Comparison of ENCODE assay signal across 1 cellular context in genomic region chr2:65319080-65319673, GRCh38.
TF ChIP-seq lines count a peak whose summit lies in the region.

No MANE protein-coding gene starts in this region.

TF ChIP-seq in A549, 52 proteins besides CTCF, POLR2A, EP300 and RAD21 (continued from another document):
- TF ChIP-seq USF2 (IDR thresholded peaks at IDR 0.05) (no peak), JUNB (IDR thresholded peaks at IDR 0.05) (no peak), HOXA7 (CRISPR knock-in tag; IDR thresholded peaks at IDR 0.05) (no peak), CHD4 (IDR thresholded peaks at IDR 0.05; ENCODE audit: borderline replicate concordance) (no peak)
